24 cellular contexts compared by ENCODE assay signal in genomic region chr2:236290742-236291425, GRCh38. TPM values are rescaled to one million over a fixed set of nuclear protein-coding genes. Genes with fewer than 3 reads are reported as not detected.
DNase-seq lines count a peak whose midpoint lies in the region; ATAC-seq, FAIRE-seq and TF ChIP-seq lines count a peak whose summit lies in the region.
"Had no signal": no experiment of that assay in that cellular context is flagged by ENCODE, and none has a peak within 500 bp of the region (broad histone marks: within the 10 kb centered on the region; RNA-seq: fewer than 3 reads in every experiment).

No MANE protein-coding gene starts in this region.

- BruUV-seq in OCI-LY7 (replicated peaks; lab: Mats Ljungman, UMichigan): no TSS peak

- intact Hi-C loops in heart left ventricle (cut with DNase I): no loop called here
- intact Hi-C loops in esophagus muscularis mucosa (cut with DNase I): no loop called here
- intact Hi-C loops in OCI-LY7 (cut with micrococcal nuclease; ENCODE audit: unreplicated experiment): no loop called here

- POLR2A ChIA-PET in OCI-LY7 (lab: Charles Lee): no interaction called here

- CTCF ChIA-PET in OCI-LY7 (lab: Charles Lee; ENCODE audit: unreplicated experiment): no interaction called here

- H4K20me1 ChIP-seq in OCI-LY7 (ENCODE audit: insufficient read depth, low read length): no peaks in the 10 kb centered on the region
- H4K20me1 ChIP-seq: BLaER1 had no signal

- H2AFZ ChIP-seq in OCI-LY7 (ENCODE audit: low read length): no peak overlapping the region

- 81 to 86% (median 82%) methylated on average over 9 of the region's 9 CpGs for WGBS in heart left ventricle, 4 donors
- 73% methylated on average over 9 of the region's 9 CpGs for WGBS in esophagus muscularis mucosa

- TF ChIP-seq CTCF in right atrium auricular region (IDR thresholded peaks at IDR 0.05) (no peak), heart left ventricle (IDR thresholded peaks at IDR 0.05) (no peak), esophagus muscularis mucosa (IDR thresholded peaks at IDR 0.05) (no peak), D721Med (IDR thresholded peaks at IDR 0.05; ENCODE audit: insufficient read depth, missing control alignments) (no peak), OCI-LY7 (conservative IDR thresholded peaks at IDR 0.05; ENCODE audit: low read length) (no peak)

- no peak for TF ChIP-seq EP300 in esophagus muscularis mucosa (IDR thresholded peaks at IDR 0.05)

- H3K27me3 ChIP-seq in right atrium auricular region: no peaks in the 10 kb centered on the region
- H3K27me3 ChIP-seq in heart left ventricle: peaks cover 0 to 6% (median 0%) of the 10 kb centered on the region in 9 donors
- no peaks in the 10 kb centered on the region for H3K27me3 ChIP-seq in esophagus muscularis mucosa
- H3K27me3 ChIP-seq: BLaER1 had no signal

- H3K9me2 ChIP-seq in OCI-LY7 (ENCODE audit: insufficient read depth, low read length): no peaks in the 10 kb centered on the region

- no peak for FAIRE-seq in D721Med (lab: Jason Lieb, UNC)
- FAIRE-seq: A204.1, G401.6, GM12891 had no signal

- no peak overlapping the region for H3K27ac ChIP-seq in right atrium auricular region
- H3K27ac ChIP-seq in heart left ventricle: no peak overlapping the region
- H3K27ac ChIP-seq in esophagus muscularis mucosa (replicated peaks in 1 of 4): no peak overlapping the region
- no peak overlapping the region for H3K27ac ChIP-seq in OCI-LY7 (ENCODE audit: low read depth, low read length, poor library complexity, severe bottlenecking)
- H3K27ac ChIP-seq: BLaER1 had no signal

- ATAC-seq in heart left ventricle (no peak), GM21526 (IDR thresholded peaks at IDR 0.05; ENCODE audit: low FRiP score, unreplicated experiment) (no peak)

- H3K4me2 ChIP-seq in OCI-LY7 (ENCODE audit: low read length): no peak overlapping the region
- H3K4me2 ChIP-seq: BLaER1 had no signal

- DNase-seq in right atrium auricular region (ENCODE audit: low spot score) (peak; percentile 50), heart left ventricle (no peak), esophagus muscularis mucosa (ENCODE audit: extremely low spot score) (peak; percentile 77), mesenteric fat pad (ENCODE audit: low spot score) (peak; percentile 51), D721Med (ENCODE audit: insufficient read length, low spot score) (no peak), OCI-LY7 (ENCODE audit: low spot score) (no peak)
- DNase-seq: 8988T; ACHN; BE2C; C1 segment of cervical spinal cord; CD4-positive, alpha-beta memory T cell; CD4-positive, CD25-positive, alpha-beta regulatory T cell; CD8-positive, alpha-beta memory T cell; COR-L47; DMS79 treated with DMSO at 0.1 percent for 48 hours; GF-D8 had no signal

- H3K79me2 ChIP-seq in OCI-LY7 (ENCODE audit: insufficient read depth, low read depth, low read length): no peaks in the 10 kb centered on the region

- H3K36me3 ChIP-seq in right atrium auricular region: no peaks in the 10 kb centered on the region
- H3K36me3 ChIP-seq in heart left ventricle: no peaks in the 10 kb centered on the region
- no peaks in the 10 kb centered on the region for H3K36me3 ChIP-seq in esophagus muscularis mucosa
- no peaks in the 10 kb centered on the region for H3K36me3 ChIP-seq in OCI-LY7 (ENCODE audit: insufficient read depth, low read length)
- H3K36me3 ChIP-seq: BE2C, BLaER1 had no signal

- H3K4me3 ChIP-seq in right atrium auricular region (no peak overlapping the region), heart left ventricle (no peak overlapping the region), esophagus muscularis mucosa (no peak overlapping the region), OCI-LY7 (ENCODE audit: low read depth, low read length, poor library complexity, severe bottlenecking) (no peak overlapping the region)
- H3K4me3 ChIP-seq: BLaER1 had no signal

- TF ChIP-seq POLR2A in heart left ventricle (IDR thresholded peaks at IDR 0.05) (no peak), esophagus muscularis mucosa (IDR thresholded peaks at IDR 0.05; ENCODE audit: low read depth) (no peak)

- H3K9me3 ChIP-seq in right atrium auricular region (no peaks in the 10 kb centered on the region), heart left ventricle (no peaks in the 10 kb centered on the region), esophagus muscularis mucosa (no peaks in the 10 kb centered on the region), OCI-LY7 (ENCODE audit: low read length) (no peaks in the 10 kb centered on the region)
- H3K9me3 ChIP-seq: BE2C, BLaER1 had no signal

- H3K4me1 ChIP-seq in right atrium auricular region: no peaks in the 10 kb centered on the region
- H3K4me1 ChIP-seq in heart left ventricle: no peaks in the 10 kb centered on the region
- H3K4me1 ChIP-seq in esophagus muscularis mucosa: peaks cover 0 to 10% (median 3%) of the 10 kb centered on the region in 4 donors
- H3K4me1 ChIP-seq in OCI-LY7 (ENCODE audit: insufficient read depth, low read length, poor library complexity, severe bottlenecking): no peaks in the 10 kb centered on the region
- H3K4me1 ChIP-seq: BE2C, BLaER1 had no signal

RNA-seq across cellular contexts. Expression of gene ASB18, which starts 26.7 kb away (rescaled TPM):
- total RNA-seq in right atrium auricular region (1 to 10 TPM; 1.9 to 7.6 TPM), heart left ventricle (10 to 100 TPM in 7 of 9 donors, 1 to 10 TPM in 2; 4.3 to 49.8 (median 18.6) TPM), esophagus muscularis mucosa (not detected), mesenteric fat pad (not detected), OCI-LY7 (2022) (not detected in 2 replicates)
- polyA plus RNA-seq in heart left ventricle: 1 to 10 TPM; 6.2 to 6.7 TPM
- not detected in 2 replicates for total RNA-seq in OCI-LY7 (2014; rRNA removed; shearing (Covaris generic))
- total RNA-seq: A673; CD4-positive, alpha-beta memory T cell; CD4-positive, CD25-positive, alpha-beta regulatory T cell; CD8-positive, alpha-beta memory T cell had no signal
- polyA plus RNA-seq: AG04450; CD14-positive monocyte; CD4-positive, alpha-beta memory T cell; CD4-positive, CD25-positive, alpha-beta regulatory T cell; CD8-positive, alpha-beta memory T cell had no signal

Comparison
In these comparisons a context has a peak if more than half of its experiments do, and no peak if none do; other contexts are left out.
1. DNase-seq: peak in right atrium auricular region (single experiment), esophagus muscularis mucosa (single experiment) and mesenteric fat pad (single experiment); none in heart left ventricle (0 of 5), D721Med (single experiment) and OCI-LY7 (single experiment).